1 cellular context compared by ENCODE assay signal in the genomic region with DNA sequence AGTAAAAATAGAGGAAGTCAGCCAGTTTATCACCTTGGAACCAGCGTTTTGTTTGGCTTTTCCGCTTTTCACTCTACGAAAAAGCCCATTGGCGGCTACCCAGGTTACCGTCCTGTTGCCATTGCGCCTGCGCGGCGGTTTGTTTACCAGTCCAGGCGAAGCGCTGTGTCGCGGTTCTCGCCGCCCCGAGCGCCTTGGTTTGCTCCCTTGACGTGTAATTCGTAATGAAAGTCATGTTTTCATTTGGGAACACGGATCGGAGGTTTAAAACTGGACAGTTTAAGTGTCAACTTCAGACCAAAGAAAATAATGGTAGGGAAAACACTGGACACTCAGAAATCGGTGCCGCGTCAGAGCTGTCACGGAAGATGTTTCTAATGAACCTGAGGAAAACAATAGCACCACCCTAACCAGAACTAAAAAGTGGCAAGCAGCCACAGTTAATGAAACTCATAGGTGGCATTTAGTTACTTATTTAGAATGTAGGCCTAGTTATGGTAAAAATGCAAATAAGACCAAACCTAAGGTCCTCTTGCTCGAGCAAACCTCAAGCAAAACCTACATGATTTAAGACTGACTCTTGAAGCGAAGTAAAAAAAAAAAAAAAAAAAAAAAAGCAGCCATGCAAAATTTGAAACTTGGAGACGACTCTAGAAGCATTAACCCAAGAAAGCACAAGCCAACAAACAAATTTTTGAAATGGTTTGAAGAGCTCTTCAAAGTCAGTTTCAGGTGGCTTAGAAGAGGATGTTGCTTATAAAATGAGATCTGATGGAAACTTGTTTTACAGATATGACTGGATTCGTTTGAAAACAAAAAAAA.
TF ChIP-seq lines count a peak whose summit lies in the region.

No MANE protein-coding gene starts in this region.

TF ChIP-seq in HepG2, 621 proteins besides CTCF, POLR2A, EP300 and RAD21 (continued from another document and continues in another):
- TF ChIP-seq KDM5B (CRISPR knock-in tag; IDR thresholded peaks at IDR 0.05; ENCODE audit: borderline replicate concordance) (no peak), NCOA2 (CRISPR knock-in tag; IDR thresholded peaks at IDR 0.05) (no peak), YY1 (IDR thresholded peaks at IDR 0.05; ENCODE audit: insufficient read depth, insufficient replicate concordance, low read depth, low read length) (no peak), POLR2AphosphoS5 (IDR thresholded peaks at IDR 0.05; ENCODE audit: low read depth, low read length) (peak; percentile 60), ZEB1 (IDR thresholded peaks at IDR 0.05; ENCODE audit: insufficient replicate concordance, low read depth) (no peak), ZSCAN29 (CRISPR knock-in tag; conservative IDR thresholded peaks at IDR 0.05) (no peak), RFX5 (IDR thresholded peaks at IDR 0.05; ENCODE audit: low read depth, low read length) (no peak), ZNF766 (CRISPR knock-in tag; IDR thresholded peaks at IDR 0.05; ENCODE audit: borderline replicate concordance) (no peak), XRCC5 (optimal IDR thresholded peaks at IDR 0.05; ENCODE audit: low read length) (peak; percentile 14), ZNF674 (CRISPR knock-in tag; IDR thresholded peaks at IDR 0.05; ENCODE audit: low read depth) (no peak), ZFYVE20 (CRISPR knock-in tag; IDR thresholded peaks at IDR 0.05; ENCODE audit: borderline replicate concordance, low read depth) (no peak), SALL1 (CRISPR knock-in tag; IDR thresholded peaks at IDR 0.05) (peak; percentile 38; the same call in 1 of the 2 replicates), NAIF1 (CRISPR knock-in tag; IDR thresholded peaks at IDR 0.05; ENCODE audit: borderline replicate concordance) (no peak), NFKBIZ (CRISPR knock-in tag; IDR thresholded peaks at IDR 0.05) (no peak), ZNF3 (CRISPR knock-in tag; IDR thresholded peaks at IDR 0.05) (no peak), HOXA3 (CRISPR knock-in tag; IDR thresholded peaks at IDR 0.05) (no peak), HDAC1 (CRISPR knock-in tag; IDR thresholded peaks at IDR 0.05) (no peak), PCBP2 (optimal IDR thresholded peaks at IDR 0.05; ENCODE audit: low read depth, low read length, poor library complexity, severe bottlenecking) (no peak), MBNL3 (CRISPR knock-in tag; conservative IDR thresholded peaks at IDR 0.05) (no peak), RARG (CRISPR knock-in tag; IDR thresholded peaks at IDR 0.05; ENCODE audit: low read depth) (no peak), MED8 (CRISPR knock-in tag; IDR thresholded peaks at IDR 0.05; ENCODE audit: insufficient replicate concordance) (no peak), NFYC (CRISPR knock-in tag; IDR thresholded peaks at IDR 0.05) (no peak; the same call in 1 of the 2 replicates), SNAI1 (CRISPR knock-in tag; IDR thresholded peaks at IDR 0.05; ENCODE audit: borderline replicate concordance) (0 out of 2 replicates have a peak, but pooled peaks have one; percentile 48), MLLT10 (CRISPR knock-in tag; IDR thresholded peaks at IDR 0.05) (no peak), ESRRA (CRISPR knock-in tag; IDR thresholded peaks at IDR 0.05; ENCODE audit: low read depth) (no peak), NFKB2 (CRISPR knock-in tag; IDR thresholded peaks at IDR 0.05; ENCODE audit: borderline replicate concordance) (peak; percentile 34; the same call in 1 of the 2 replicates), KLF12 (CRISPR knock-in tag; IDR thresholded peaks at IDR 0.05; ENCODE audit: borderline replicate concordance) (no peak), MTF2 (CRISPR knock-in tag; IDR thresholded peaks at IDR 0.05; ENCODE audit: borderline replicate concordance) (no peak), JUNB (CRISPR knock-in tag; IDR thresholded peaks at IDR 0.05; ENCODE audit: borderline replicate concordance) (no peak), HMG20A (CRISPR knock-in tag; IDR thresholded peaks at IDR 0.05; ENCODE audit: borderline replicate concordance) (no peak), JARID2 (CRISPR knock-in tag; IDR thresholded peaks at IDR 0.05; ENCODE audit: insufficient replicate concordance) (no peak), FOXA3 (CRISPR knock-in tag; IDR thresholded peaks at IDR 0.05) (peak; percentile 71), CENPT (CRISPR knock-in tag; IDR thresholded peaks at IDR 0.05; ENCODE audit: low read depth) (no peak), KDM6A (CRISPR knock-in tag; IDR thresholded peaks at IDR 0.05; ENCODE audit: low read depth) (0 out of 2 replicates have a peak, but pooled peaks have one; percentile 30), ZNF724P (CRISPR knock-in tag; IDR thresholded peaks at IDR 0.05; ENCODE audit: borderline replicate concordance) (no peak)
- TF ChIP-seq, protein P1, sequence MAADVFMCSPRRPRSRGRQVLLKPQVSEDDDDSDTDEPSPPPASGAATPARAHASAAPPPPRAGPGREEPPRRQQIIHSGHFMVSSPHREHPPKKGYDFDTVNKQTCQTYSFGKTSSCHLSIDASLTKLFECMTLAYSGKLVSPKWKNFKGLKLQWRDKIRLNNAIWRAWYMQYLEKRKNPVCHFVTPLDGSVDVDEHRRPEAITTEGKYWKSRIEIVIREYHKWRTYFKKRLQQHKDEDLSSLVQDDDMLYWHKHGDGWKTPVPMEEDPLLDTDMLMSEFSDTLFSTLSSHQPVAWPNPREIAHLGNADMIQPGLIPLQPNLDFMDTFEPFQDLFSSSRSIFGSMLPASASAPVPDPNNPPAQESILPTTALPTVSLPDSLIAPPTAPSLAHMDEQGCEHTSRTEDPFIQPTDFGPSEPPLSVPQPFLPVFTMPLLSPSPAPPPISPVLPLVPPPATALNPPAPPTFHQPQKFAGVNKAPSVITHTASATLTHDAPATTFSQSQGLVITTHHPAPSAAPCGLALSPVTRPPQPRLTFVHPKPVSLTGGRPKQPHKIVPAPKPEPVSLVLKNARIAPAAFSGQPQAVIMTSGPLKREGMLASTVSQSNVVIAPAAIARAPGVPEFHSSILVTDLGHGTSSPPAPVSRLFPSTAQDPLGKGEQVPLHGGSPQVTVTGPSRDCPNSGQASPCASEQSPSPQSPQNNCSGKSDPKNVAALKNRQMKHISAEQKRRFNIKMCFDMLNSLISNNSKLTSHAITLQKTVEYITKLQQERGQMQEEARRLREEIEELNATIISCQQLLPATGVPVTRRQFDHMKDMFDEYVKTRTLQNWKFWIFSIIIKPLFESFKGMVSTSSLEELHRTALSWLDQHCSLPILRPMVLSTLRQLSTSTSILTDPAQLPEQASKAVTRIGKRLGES (CRISPR knock-in tag; IDR thresholded peaks at IDR 0.05; ENCODE audit: borderline replicate concordance), result no peak
- TF ChIP-seq, protein P2, sequence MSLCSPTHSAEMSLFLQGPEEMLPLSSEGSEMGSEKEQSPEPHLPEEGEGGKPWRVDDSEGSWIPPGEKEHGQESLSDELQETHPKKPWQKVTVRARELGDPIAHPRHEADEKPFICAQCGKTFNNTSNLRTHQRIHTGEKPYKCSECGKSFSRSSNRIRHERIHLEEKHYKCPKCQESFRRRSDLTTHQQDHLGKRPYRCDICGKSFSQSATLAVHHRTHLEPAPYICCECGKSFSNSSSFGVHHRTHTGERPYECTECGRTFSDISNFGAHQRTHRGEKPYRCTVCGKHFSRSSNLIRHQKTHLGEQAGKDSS (CRISPR knock-in tag; IDR thresholded peaks at IDR 0.05; ENCODE audit: borderline replicate concordance, low read depth), result 0 out of 2 replicates have a peak, but pooled peaks have one; percentile 17
- TF ChIP-seq, protein P3, sequence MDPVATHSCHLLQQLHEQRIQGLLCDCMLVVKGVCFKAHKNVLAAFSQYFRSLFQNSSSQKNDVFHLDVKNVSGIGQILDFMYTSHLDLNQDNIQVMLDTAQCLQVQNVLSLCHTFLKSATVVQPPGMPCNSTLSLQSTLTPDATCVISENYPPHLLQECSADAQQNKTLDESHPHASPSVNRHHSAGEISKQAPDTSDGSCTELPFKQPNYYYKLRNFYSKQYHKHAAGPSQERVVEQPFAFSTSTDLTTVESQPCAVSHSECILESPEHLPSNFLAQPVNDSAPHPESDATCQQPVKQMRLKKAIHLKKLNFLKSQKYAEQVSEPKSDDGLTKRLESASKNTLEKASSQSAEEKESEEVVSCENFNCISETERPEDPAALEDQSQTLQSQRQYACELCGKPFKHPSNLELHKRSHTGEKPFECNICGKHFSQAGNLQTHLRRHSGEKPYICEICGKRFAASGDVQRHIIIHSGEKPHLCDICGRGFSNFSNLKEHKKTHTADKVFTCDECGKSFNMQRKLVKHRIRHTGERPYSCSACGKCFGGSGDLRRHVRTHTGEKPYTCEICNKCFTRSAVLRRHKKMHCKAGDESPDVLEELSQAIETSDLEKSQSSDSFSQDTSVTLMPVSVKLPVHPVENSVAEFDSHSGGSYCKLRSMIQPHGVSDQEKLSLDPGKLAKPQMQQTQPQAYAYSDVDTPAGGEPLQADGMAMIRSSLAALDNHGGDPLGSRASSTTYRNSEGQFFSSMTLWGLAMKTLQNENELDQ (CRISPR knock-in tag; IDR thresholded peaks at IDR 0.05; ENCODE audit: borderline replicate concordance), result no peak
- TF ChIP-seq, protein P4, sequence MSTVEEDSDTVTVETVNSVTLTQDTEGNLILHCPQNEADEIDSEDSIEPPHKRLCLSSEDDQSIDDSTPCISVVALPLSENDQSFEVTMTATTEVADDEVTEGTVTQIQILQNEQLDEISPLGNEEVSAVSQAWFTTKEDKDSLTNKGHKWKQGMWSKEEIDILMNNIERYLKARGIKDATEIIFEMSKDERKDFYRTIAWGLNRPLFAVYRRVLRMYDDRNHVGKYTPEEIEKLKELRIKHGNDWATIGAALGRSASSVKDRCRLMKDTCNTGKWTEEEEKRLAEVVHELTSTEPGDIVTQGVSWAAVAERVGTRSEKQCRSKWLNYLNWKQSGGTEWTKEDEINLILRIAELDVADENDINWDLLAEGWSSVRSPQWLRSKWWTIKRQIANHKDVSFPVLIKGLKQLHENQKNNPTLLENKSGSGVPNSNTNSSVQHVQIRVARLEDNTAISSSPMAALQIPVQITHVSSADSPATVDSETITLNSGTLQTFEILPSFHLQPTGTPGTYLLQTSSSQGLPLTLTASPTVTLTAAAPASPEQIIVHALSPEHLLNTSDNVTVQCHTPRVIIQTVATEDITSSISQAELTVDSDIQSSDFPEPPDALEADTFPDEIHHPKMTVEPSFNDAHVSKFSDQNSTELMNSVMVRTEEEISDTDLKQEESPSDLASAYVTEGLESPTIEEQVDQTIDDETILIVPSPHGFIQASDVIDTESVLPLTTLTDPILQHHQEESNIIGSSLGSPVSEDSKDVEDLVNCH (CRISPR knock-in tag; IDR thresholded peaks at IDR 0.05), result no peak
- TF ChIP-seq, protein P5, sequence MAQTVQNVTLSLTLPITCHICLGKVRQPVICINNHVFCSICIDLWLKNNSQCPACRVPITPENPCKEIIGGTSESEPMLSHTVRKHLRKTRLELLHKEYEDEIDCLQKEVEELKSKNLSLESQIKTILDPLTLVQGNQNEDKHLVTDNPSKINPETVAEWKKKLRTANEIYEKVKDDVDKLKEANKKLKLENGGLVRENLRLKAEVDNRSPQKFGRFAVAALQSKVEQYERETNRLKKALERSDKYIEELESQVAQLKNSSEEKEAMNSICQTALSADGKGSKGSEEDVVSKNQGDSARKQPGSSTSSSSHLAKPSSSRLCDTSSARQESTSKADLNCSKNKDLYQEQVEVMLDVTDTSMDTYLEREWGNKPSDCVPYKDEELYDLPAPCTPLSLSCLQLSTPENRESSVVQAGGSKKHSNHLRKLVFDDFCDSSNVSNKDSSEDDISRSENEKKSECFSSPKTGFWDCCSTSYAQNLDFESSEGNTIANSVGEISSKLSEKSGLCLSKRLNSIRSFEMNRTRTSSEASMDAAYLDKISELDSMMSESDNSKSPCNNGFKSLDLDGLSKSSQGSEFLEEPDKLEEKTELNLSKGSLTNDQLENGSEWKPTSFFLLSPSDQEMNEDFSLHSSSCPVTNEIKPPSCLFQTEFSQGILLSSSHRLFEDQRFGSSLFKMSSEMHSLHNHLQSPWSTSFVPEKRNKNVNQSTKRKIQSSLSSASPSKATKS (CRISPR knock-in tag; IDR thresholded peaks at IDR 0.05), result no peak
- TF ChIP-seq, protein P6, sequence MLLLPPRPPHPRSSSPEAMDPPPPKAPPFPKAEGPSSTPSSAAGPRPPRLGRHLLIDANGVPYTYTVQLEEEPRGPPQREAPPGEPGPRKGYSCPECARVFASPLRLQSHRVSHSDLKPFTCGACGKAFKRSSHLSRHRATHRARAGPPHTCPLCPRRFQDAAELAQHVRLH (CRISPR knock-in tag; IDR thresholded peaks at IDR 0.05; ENCODE audit: borderline replicate concordance, low read depth), result no peak
- TF ChIP-seq, protein P7, sequence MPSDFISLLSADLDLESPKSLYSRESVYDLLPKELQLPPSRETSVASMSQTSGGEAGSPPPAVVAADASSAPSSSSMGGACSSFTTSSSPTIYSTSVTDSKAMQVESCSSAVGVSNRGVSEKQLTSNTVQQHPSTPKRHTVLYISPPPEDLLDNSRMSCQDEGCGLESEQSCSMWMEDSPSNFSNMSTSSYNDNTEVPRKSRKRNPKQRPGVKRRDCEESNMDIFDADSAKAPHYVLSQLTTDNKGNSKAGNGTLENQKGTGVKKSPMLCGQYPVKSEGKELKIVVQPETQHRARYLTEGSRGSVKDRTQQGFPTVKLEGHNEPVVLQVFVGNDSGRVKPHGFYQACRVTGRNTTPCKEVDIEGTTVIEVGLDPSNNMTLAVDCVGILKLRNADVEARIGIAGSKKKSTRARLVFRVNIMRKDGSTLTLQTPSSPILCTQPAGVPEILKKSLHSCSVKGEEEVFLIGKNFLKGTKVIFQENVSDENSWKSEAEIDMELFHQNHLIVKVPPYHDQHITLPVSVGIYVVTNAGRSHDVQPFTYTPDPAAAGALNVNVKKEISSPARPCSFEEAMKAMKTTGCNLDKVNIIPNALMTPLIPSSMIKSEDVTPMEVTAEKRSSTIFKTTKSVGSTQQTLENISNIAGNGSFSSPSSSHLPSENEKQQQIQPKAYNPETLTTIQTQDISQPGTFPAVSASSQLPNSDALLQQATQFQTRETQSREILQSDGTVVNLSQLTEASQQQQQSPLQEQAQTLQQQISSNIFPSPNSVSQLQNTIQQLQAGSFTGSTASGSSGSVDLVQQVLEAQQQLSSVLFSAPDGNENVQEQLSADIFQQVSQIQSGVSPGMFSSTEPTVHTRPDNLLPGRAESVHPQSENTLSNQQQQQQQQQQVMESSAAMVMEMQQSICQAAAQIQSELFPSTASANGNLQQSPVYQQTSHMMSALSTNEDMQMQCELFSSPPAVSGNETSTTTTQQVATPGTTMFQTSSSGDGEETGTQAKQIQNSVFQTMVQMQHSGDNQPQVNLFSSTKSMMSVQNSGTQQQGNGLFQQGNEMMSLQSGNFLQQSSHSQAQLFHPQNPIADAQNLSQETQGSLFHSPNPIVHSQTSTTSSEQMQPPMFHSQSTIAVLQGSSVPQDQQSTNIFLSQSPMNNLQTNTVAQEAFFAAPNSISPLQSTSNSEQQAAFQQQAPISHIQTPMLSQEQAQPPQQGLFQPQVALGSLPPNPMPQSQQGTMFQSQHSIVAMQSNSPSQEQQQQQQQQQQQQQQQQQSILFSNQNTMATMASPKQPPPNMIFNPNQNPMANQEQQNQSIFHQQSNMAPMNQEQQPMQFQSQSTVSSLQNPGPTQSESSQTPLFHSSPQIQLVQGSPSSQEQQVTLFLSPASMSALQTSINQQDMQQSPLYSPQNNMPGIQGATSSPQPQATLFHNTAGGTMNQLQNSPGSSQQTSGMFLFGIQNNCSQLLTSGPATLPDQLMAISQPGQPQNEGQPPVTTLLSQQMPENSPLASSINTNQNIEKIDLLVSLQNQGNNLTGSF (CRISPR knock-in tag; IDR thresholded peaks at IDR 0.05), result no peak
- TF ChIP-seq, protein P8, sequence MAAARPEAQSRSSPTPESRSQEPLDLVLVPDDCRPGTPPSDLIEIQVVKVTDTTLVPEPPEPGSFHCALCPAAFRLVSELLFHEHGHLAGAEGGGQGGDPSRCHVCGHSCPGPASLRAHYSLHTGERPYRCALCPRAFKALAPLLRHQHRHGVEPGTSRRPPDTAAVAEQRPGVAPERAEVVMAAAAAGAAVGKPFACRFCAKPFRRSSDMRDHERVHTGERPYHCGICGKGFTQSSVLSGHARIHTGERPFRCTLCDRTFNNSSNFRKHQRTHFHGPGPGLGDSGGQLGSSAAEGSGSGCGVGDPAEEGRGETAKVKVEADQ (CRISPR knock-in tag; IDR thresholded peaks at IDR 0.05; ENCODE audit: borderline replicate concordance), result no peak
- TF ChIP-seq, protein P9, sequence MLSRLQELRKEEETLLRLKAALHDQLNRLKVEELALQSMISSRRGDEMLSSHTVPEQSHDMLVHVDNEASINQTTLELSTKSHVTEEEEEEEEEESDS (CRISPR knock-in tag; IDR thresholded peaks at IDR 0.05; ENCODE audit: borderline replicate concordance), result no peak
